20 cellular contexts compared by ENCODE assay signal in the genomic region with DNA sequence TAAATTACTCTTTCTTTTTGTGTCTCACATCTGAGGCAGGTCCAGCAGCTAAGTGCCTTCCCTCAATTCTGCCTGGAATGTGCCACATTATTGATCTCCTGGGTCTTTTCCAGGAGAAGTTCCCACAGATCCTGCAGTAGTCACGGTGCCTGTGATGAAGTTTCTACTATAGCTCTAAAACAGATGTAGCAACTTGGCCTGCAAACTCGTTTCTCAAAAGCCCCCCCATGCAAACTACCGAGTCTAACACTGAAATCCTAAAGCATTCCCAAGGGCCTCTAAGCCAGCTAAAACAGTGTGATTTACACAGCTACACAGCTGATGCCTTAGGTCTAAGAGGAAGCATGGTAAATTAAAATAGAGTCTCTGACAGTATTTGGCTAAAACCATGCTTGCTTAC. TPM values are rescaled to one million over a fixed set of nuclear protein-coding genes. Genes with fewer than 3 reads are reported as not detected.
"Had no signal": no experiment of that assay in that cellular context is flagged by ENCODE, and none has a peak within 500 bp of the region (broad histone marks: within the 10 kb centered on the region; RNA-seq: fewer than 3 reads in every experiment).

No MANE protein-coding gene starts in this region.

- H3K9me3 ChIP-seq: adrenal gland, gastrocnemius medialis, left ventricle myocardium inferior, neutrophil, pancreas, spleen, thyroid gland had no signal

- H3K27ac ChIP-seq: adrenal gland, gastrocnemius medialis, neutrophil, pancreas, spleen, thyroid gland, WERI-Rb-1 had no signal

- H3K27me3 ChIP-seq: adrenal gland, gastrocnemius medialis, neutrophil, pancreas, spleen, thyroid gland had no signal

- DNase-seq: activated CD4-positive, alpha-beta T cell treated with anti-CD3 and anti-CD28 coated beads, Interleukin-2, amount 50 U/mL, for 48 hours; activated gamma-delta T cell; adrenal gland; central memory CD4-positive, alpha-beta T cell; endodermal cell; gastrocnemius medialis; head of caudate nucleus; kidney; left ventricle myocardium inferior; pancreas; spleen; stimulated activated CD8-positive, alpha-beta memory T cell treated with anti-CD3 and anti-CD28 coated beads, Interleukin-4, amount 100 ng/mL, for 48 hours; stimulated activated naive CD4-positive, alpha-beta T cell treated with Interleukin-2 at 50 U/mL for 16 hours; thyroid gland; WERI-Rb-1 had no signal

- ATAC-seq: gastrocnemius medialis had no signal

- H3K4me1 ChIP-seq: gastrocnemius medialis, spleen, thyroid gland had no signal

- H3K4me3 ChIP-seq: adrenal gland, gastrocnemius medialis, left ventricle myocardium inferior, pancreas, spleen, thyroid gland had no signal

- H3K36me3 ChIP-seq: adrenal gland, gastrocnemius medialis, left ventricle myocardium inferior, neutrophil, pancreas, spleen, thyroid gland, WERI-Rb-1 had no signal

RNA-seq across cellular contexts. Expression of a gene that starts 54.3 kb away (rescaled TPM):
- total RNA-seq: adrenal gland; endodermal cell; epithelial cell of proximal tubule; gastrocnemius medialis; kidney; left ventricle myocardium inferior; pancreas; pulmonary artery endothelial cell; spleen; T-helper 2 cell treated with Interferon-gamma antibody and Interleukin-4, amounts not matched to agents 100 ng/mL and 5 ng/mL, for 36 hours; ureter had no signal
